Comparison of ENCODE assay signal across 7 cellular contexts in the genomic region with DNA sequence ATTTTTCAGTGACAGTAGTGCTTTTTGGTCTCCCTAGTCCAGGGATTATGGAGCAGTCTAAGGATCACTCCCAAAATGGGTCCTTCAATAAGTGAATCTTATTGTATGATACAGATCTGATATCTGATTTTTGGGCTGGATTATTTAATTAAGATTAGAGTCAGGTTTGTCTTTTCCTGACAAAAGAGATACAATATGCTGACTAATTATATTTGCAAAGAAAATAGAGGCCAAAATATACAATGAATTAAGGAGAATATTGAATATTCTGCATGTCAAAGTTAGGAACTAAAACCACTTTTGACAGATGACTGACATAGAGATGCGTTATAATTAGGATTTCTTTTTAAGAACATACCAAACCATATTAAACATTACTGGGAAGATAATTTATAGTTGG.
"Had no signal": no experiment of that assay in that cellular context is flagged by ENCODE, and none has a peak within 500 bp of the region (broad histone marks: within the 10 kb centered on the region; RNA-seq: fewer than 3 reads in every experiment).

No MANE protein-coding gene starts in this region.

- ATAC-seq: GM12878 had no signal

- DNase-seq: GDM1, GF-D8 had no signal

- H3K4me3 ChIP-seq: GM12878 had no signal

- FAIRE-seq: GM12878, GM12891, GM12892, GM18507, GM19239 had no signal
